In genomic region chr12:60834806-60835205, GRCh38 we compare ENCODE assay signal across 14 cellular contexts.
DNase-seq lines count a peak whose midpoint lies in the region; ATAC-seq and TF ChIP-seq lines count a peak whose summit lies in the region.
"Had no signal": no experiment of that assay in that cellular context is flagged by ENCODE, and none has a peak within 500 bp of the region (broad histone marks: within the 10 kb centered on the region; RNA-seq: fewer than 3 reads in every experiment).

No MANE protein-coding gene starts in this region.

- CTCF ChIA-PET in WTC11 (lab: Charles Lee) = no interaction called here

- peaks cover 19% of the 10 kb centered on the region for H3K4me1 Mint-ChIP-seq in WTC11
- H3K4me1 Mint-ChIP-seq: CD4-positive, alpha-beta memory T cell had no signal

- H3K27me3 Mint-ChIP-seq in WTC11 (ENCODE audit: low read depth) = no peaks in the 10 kb centered on the region
- H3K27me3 Mint-ChIP-seq: CD4-positive, alpha-beta memory T cell had no signal

- POLR2A ChIA-PET in WTC11 (lab: Charles Lee) = no interaction called here

- H3K36me3 Mint-ChIP-seq in WTC11 = no peaks in the 10 kb centered on the region
- H3K36me3 Mint-ChIP-seq: CD4-positive, alpha-beta memory T cell had no signal

- 0 out of 2 replicates have a peak, but pooled peaks cover 8% of the 10 kb centered on the region for H3K9me3 Mint-ChIP-seq in WTC11

- no peak for TF ChIP-seq CTCF in WTC11 (IDR thresholded peaks at IDR 0.05)

- ATAC-seq in WTC11 (peak; percentile 98), GM18861 (IDR thresholded peaks at IDR 0.05; ENCODE audit: unreplicated experiment) (no peak)

- H3K27ac Mint-ChIP-seq in WTC11 = no peak overlapping the region
- H3K27ac Mint-ChIP-seq: CD4-positive, alpha-beta memory T cell; HFFc6 had no signal

- H3K4me3 Mint-ChIP-seq in WTC11 = no peak overlapping the region
- H3K4me3 Mint-ChIP-seq: CD4-positive, alpha-beta memory T cell; HFFc6 had no signal

- DNase-seq in WTC11 (ENCODE audit: low spot score) (peak; percentile 18), iPS DF 4.7 (ENCODE audit: extremely low read depth, low spot score) (peak; percentile 14), iPS-NIHi7 (ENCODE audit: extremely low spot score) (peak; percentile 21), T-helper 9 cell (no peak), inferior parietal cortex (ENCODE audit: extremely low spot score) (no peak)
- DNase-seq: C1 segment of cervical spinal cord; Calu3; CD4-positive, alpha-beta memory T cell; COR-L47; DMS53; DMS79 treated with DMSO at 0.1 percent for 48 hours; GF-D8; HFFc6 had no signal

TF ChIP-seq in WTC11, 78 proteins besides CTCF, POLR2A, EP300 and RAD21:
- TF ChIP-seq TP53 (CRISPR knock-in tag; IDR thresholded peaks at IDR 0.05) = no peak
- TF ChIP-seq ZNF416 (CRISPR knock-in tag; IDR thresholded peaks at IDR 0.05) = no peak
- TF ChIP-seq ZBTB43 (CRISPR knock-in tag; IDR thresholded peaks at IDR 0.05) = no peak
- no peak for TF ChIP-seq FOXK1 (CRISPR knock-in tag; IDR thresholded peaks at IDR 0.05)
- TF ChIP-seq TEAD4 (CRISPR knock-in tag; IDR thresholded peaks at IDR 0.05) = no peak
- TF ChIP-seq HMGA2 (CRISPR knock-in tag; IDR thresholded peaks at IDR 0.05) = no peak
- no peak for TF ChIP-seq STAT6 (CRISPR knock-in tag; conservative IDR thresholded peaks at IDR 0.05; ENCODE audit: low read depth)
- no peak for TF ChIP-seq ESRRA (CRISPR knock-in tag; IDR thresholded peaks at IDR 0.05; ENCODE audit: borderline replicate concordance)
- TF ChIP-seq USF2 (CRISPR knock-in tag; IDR thresholded peaks at IDR 0.05) = no peak
- TF ChIP-seq SOX15 (CRISPR knock-in tag; IDR thresholded peaks at IDR 0.05) = no peak
- no peak for TF ChIP-seq NR3C1 (CRISPR knock-in tag; conservative IDR thresholded peaks at IDR 0.05; ENCODE audit: low read depth)
- TF ChIP-seq CREM (CRISPR knock-in tag; IDR thresholded peaks at IDR 0.05) = no peak
- no peak for TF ChIP-seq ZNF423 (CRISPR knock-in tag; IDR thresholded peaks at IDR 0.05)
- no peak for TF ChIP-seq ZSCAN18 (CRISPR knock-in tag; IDR thresholded peaks at IDR 0.05)
- no peak for TF ChIP-seq MLX (CRISPR knock-in tag; IDR thresholded peaks at IDR 0.05)

Comparison
In these comparisons a context has a peak if more than half of its experiments do, and no peak if none do; other contexts are left out.
1. DNase-seq: peak in WTC11 (single experiment), iPS DF 4.7 (single experiment) and iPS-NIHi7 (single experiment); none in T-helper 9 cell (single experiment) and inferior parietal cortex (single experiment).